In genomic region chr21:45333583-45334121, GRCh38 we compare ENCODE assay signal across 17 cellular contexts. TPM values are rescaled to one million over a fixed set of nuclear protein-coding genes. Genes with fewer than 3 reads are reported as not detected.
DNase-seq lines count a peak whose midpoint lies in the region; ATAC-seq and TF ChIP-seq lines count a peak whose summit lies in the region.
"Had no signal": no experiment of that assay in that cellular context is flagged by ENCODE, and none has a peak within 500 bp of the region (broad histone marks: within the 10 kb centered on the region; RNA-seq: fewer than 3 reads in every experiment).

No MANE protein-coding gene starts in this region.

- H3K4me1 Mint-ChIP-seq in activated naive CD8-positive, alpha-beta T cell treated with anti-CD3 and anti-CD28 coated beads, Interleukin-2, amount 10 ng/mL, durations not matched to agents 7 days and 5 days, result no peaks in the 10 kb centered on the region
- H3K4me1 Mint-ChIP-seq in activated naive CD8-positive, alpha-beta T cell treated with anti-CD3 and anti-CD28 coated beads, Interleukin-2, amount 50 U/mL, for 24 hours, result no peaks in the 10 kb centered on the region
- H3K4me1 Mint-ChIP-seq: activated CD8-positive, alpha-beta memory T cell treated with anti-CD3 and anti-CD28 coated beads, Interleukin-2, amount 10 ng/mL, durations not matched to agents 7 days and 5 days had no signal

- H3K4me3 ChIP-seq in sigmoid colon (no peak overlapping the region), transverse colon (no peak overlapping the region)
- H3K4me3 ChIP-seq: gastrocnemius medialis, mucosa of descending colon, suprapubic skin had no signal

- H3K36me3 Mint-ChIP-seq in activated naive CD8-positive, alpha-beta T cell treated with anti-CD3 and anti-CD28 coated beads, Interleukin-2, amount 10 ng/mL, durations not matched to agents 7 days and 5 days, result no peaks in the 10 kb centered on the region
- no peaks in the 10 kb centered on the region for H3K36me3 Mint-ChIP-seq in activated naive CD8-positive, alpha-beta T cell treated with anti-CD3 and anti-CD28 coated beads, Interleukin-2, amount 50 U/mL, for 24 hours (ENCODE audit: low read depth)
- H3K36me3 Mint-ChIP-seq: activated CD8-positive, alpha-beta memory T cell treated with anti-CD3 and anti-CD28 coated beads, Interleukin-2, amount 10 ng/mL, durations not matched to agents 7 days and 5 days had no signal

- TF ChIP-seq POLR2A in sigmoid colon (IDR thresholded peaks at IDR 0.05) (no peak), transverse colon (IDR thresholded peaks at IDR 0.05) (no peak)

- H3K4me1 ChIP-seq in sigmoid colon (peaks cover 0 to 23% (median 22%) of the 10 kb centered on the region in 4 donors), transverse colon (peaks cover 0 to 13% (median 6%) of the 10 kb centered on the region in 4 donors)
- H3K4me1 ChIP-seq: gastrocnemius medialis had no signal

- peaks cover 5% of the 10 kb centered on the region for H3K27me3 Mint-ChIP-seq in activated naive CD8-positive, alpha-beta T cell treated with anti-CD3 and anti-CD28 coated beads, Interleukin-2, amount 10 ng/mL, durations not matched to agents 7 days and 5 days
- peaks cover 2% of the 10 kb centered on the region for H3K27me3 Mint-ChIP-seq in activated naive CD8-positive, alpha-beta T cell treated with anti-CD3 and anti-CD28 coated beads, Interleukin-2, amount 50 U/mL, for 24 hours

- TF ChIP-seq CTCF in sigmoid colon (IDR thresholded peaks at IDR 0.05) (no peak), transverse colon (IDR thresholded peaks at IDR 0.05) (no peak)

- TF ChIP-seq EP300 in sigmoid colon (IDR thresholded peaks at IDR 0.05), result no peak
- TF ChIP-seq EP300 in transverse colon (IDR thresholded peaks at IDR 0.05; ENCODE audit: low read depth), result no peak

- in situ Hi-C loops in transverse colon (cut with MboI; ENCODE audit: low pct_ligation_motif_present in 1 of 4, low pct_unique_long_range_greater_than_20kb in 1 of 4, low sequenced_read_pairs in 3 of 4), result no loop called here

- H3K27me3 ChIP-seq in sigmoid colon, result no peaks in the 10 kb centered on the region
- no peaks in the 10 kb centered on the region for H3K27me3 ChIP-seq in transverse colon

- ATAC-seq in activated naive CD8-positive, alpha-beta T cell treated with anti-CD3 and anti-CD28 coated beads, Interleukin-2, amount 10 ng/mL, durations not matched to agents 7 days and 5 days (ENCODE audit: low read depth), result no peak
- ATAC-seq in activated naive CD8-positive, alpha-beta T cell treated with anti-CD3 and anti-CD28 coated beads, Interleukin-2, amount 50 U/mL, for 24 hours, result no peak
- ATAC-seq in GM21723 (IDR thresholded peaks at IDR 0.05; ENCODE audit: unreplicated experiment), result no peak
- ATAC-seq: activated CD8-positive, alpha-beta memory T cell treated with anti-CD3 and anti-CD28 coated beads, Interleukin-2, amount 10 ng/mL, durations not matched to agents 7 days and 5 days; gastrocnemius medialis; mucosa of descending colon had no signal

- no peak overlapping the region for H3K4me3 Mint-ChIP-seq in activated naive CD8-positive, alpha-beta T cell treated with anti-CD3 and anti-CD28 coated beads, Interleukin-2, amount 10 ng/mL, durations not matched to agents 7 days and 5 days
- no peak overlapping the region for H3K4me3 Mint-ChIP-seq in activated naive CD8-positive, alpha-beta T cell treated with anti-CD3 and anti-CD28 coated beads, Interleukin-2, amount 50 U/mL, for 24 hours
- H3K4me3 Mint-ChIP-seq: activated CD8-positive, alpha-beta memory T cell treated with anti-CD3 and anti-CD28 coated beads, Interleukin-2, amount 10 ng/mL, durations not matched to agents 7 days and 5 days had no signal

- WGBS in sigmoid colon, 2 donors, result 83 to 90% methylated on average over 18 of the region's 18 CpGs
- 81 to 89% methylated on average over 15 to 18 of the region's 18 CpGs for WGBS in transverse colon (ENCODE audit: low coverage in 1 of 2), 2 donors

- POLR2A ChIA-PET in activated naive CD8-positive, alpha-beta T cell treated with anti-CD3 and anti-CD28 coated beads, Interleukin-2, amount 10 ng/mL, durations not matched to agents 7 days and 5 days (lab: Charles Lee), result no interaction called here

- H3K36me3 ChIP-seq in sigmoid colon (no peaks in the 10 kb centered on the region), transverse colon (no peaks in the 10 kb centered on the region)
- H3K36me3 ChIP-seq: gastrocnemius medialis, suprapubic skin had no signal

- H3K27ac ChIP-seq in sigmoid colon (no peak overlapping the region), transverse colon (no peak overlapping the region)
- H3K27ac ChIP-seq: gastrocnemius medialis, suprapubic skin had no signal

- H3K9me3 ChIP-seq in sigmoid colon (no peaks in the 10 kb centered on the region), transverse colon (no peaks in the 10 kb centered on the region)
- H3K9me3 ChIP-seq: gastrocnemius medialis, mucosa of descending colon, suprapubic skin had no signal

- no peak overlapping the region for H3K27ac Mint-ChIP-seq in activated naive CD8-positive, alpha-beta T cell treated with anti-CD3 and anti-CD28 coated beads, Interleukin-2, amount 10 ng/mL, durations not matched to agents 7 days and 5 days
- no peak overlapping the region for H3K27ac Mint-ChIP-seq in activated naive CD8-positive, alpha-beta T cell treated with anti-CD3 and anti-CD28 coated beads, Interleukin-2, amount 50 U/mL, for 24 hours
- H3K27ac Mint-ChIP-seq: activated CD8-positive, alpha-beta memory T cell treated with anti-CD3 and anti-CD28 coated beads, Interleukin-2, amount 10 ng/mL, durations not matched to agents 7 days and 5 days had no signal

- intact Hi-C loops in sigmoid colon (cut with DNase I), result no loop called here
- intact Hi-C loops in transverse colon (cut with DNase I; ENCODE audit: low total_unique reads), result no loop called here

- no peaks in the 10 kb centered on the region for H3K9me3 Mint-ChIP-seq in activated naive CD8-positive, alpha-beta T cell treated with anti-CD3 and anti-CD28 coated beads, Interleukin-2, amount 10 ng/mL, durations not matched to agents 7 days and 5 days
- no peaks in the 10 kb centered on the region for H3K9me3 Mint-ChIP-seq in activated naive CD8-positive, alpha-beta T cell treated with anti-CD3 and anti-CD28 coated beads, Interleukin-2, amount 50 U/mL, for 24 hours

- peak; percentile 16 for DNase-seq in activated naive CD8-positive, alpha-beta T cell treated with anti-CD3 and anti-CD28 coated beads, Interleukin-2, amount 10 ng/mL, durations not matched to agents 7 days and 5 days
- DNase-seq in activated naive CD8-positive, alpha-beta T cell treated with anti-CD3 and anti-CD28 coated beads, Interleukin-2, amount 50 U/mL, for 24 hours, result no peak
- DNase-seq in amniotic epithelial cell (ENCODE audit: low read depth) (peak; percentile 25), iPS-NIHi11 (ENCODE audit: low spot score) (peak; percentile 30), sigmoid colon (peak; percentile 62), transverse colon (no peak), T1000 (lab: John Stamatoyannopoulos, UW) (no peak)
- DNase-seq: ACHN; activated CD8-positive, alpha-beta memory T cell treated with anti-CD3 and anti-CD28 coated beads, Interleukin-2, amount 10 ng/mL, durations not matched to agents 7 days and 5 days; activated naive CD4-positive, alpha-beta T cell; caudate nucleus; gastrocnemius medialis; mucosa of descending colon; NCI-H146; NCI-H446 treated with DMSO at 0.1 percent for 48 hours had no signal

RNA-seq across cellular contexts. Expression of gene POFUT2, which starts 46.0 kb away (rescaled TPM):
- total RNA-seq in activated naive CD8-positive, alpha-beta T cell treated with anti-CD3 and anti-CD28 coated beads, Interleukin-2, amount 10 ng/mL, durations not matched to agents 7 days and 5 days, result 10 to 100 TPM; 26.0 to 27.0 TPM
- total RNA-seq in sigmoid colon (10 to 100 TPM; 13.0 to 31.3 (median 20.9) TPM), transverse colon (10 to 100 TPM; 29.9 to 79.3 (median 33.3) TPM)
- polyA plus RNA-seq in sigmoid colon, result 10 to 100 TPM in 1 of 3 donors, 1 to 10 TPM in 2; 2.5 to 21.6 (median 3.0) TPM

Comparison
In these comparisons a context has a peak if more than half of its experiments do, and no peak if none do; other contexts are left out.
1. DNase-seq: peak in activated naive CD8-positive, alpha-beta T cell treated with anti-CD3 and anti-CD28 coated beads, Interleukin-2, amount 10 ng/mL, durations not matched to agents 7 days and 5 days (single experiment), amniotic epithelial cell (single experiment), iPS-NIHi11 (single experiment) and sigmoid colon (single experiment); none in activated naive CD8-positive, alpha-beta T cell treated with anti-CD3 and anti-CD28 coated beads, Interleukin-2, amount 50 U/mL, for 24 hours (single experiment), transverse colon (single experiment) and T1000 (single experiment).